Comparison of ENCODE assay signal across 8 cellular contexts in genomic region chr3:186931487-186932280, GRCh38. TPM values are rescaled to one million over a fixed set of nuclear protein-coding genes. Genes with fewer than 3 reads are reported as not detected.
DNase-seq lines count a peak whose midpoint lies in the region; ATAC-seq and TF ChIP-seq lines count a peak whose summit lies in the region.

No MANE protein-coding gene starts in this region.

- no peak; the same call in 2 of the 3 replicates for TF ChIP-seq CTCF in H9 (conservative IDR thresholded peaks at IDR 0.05)

- no peak overlapping the region for H3K23ac ChIP-seq in H9 (ENCODE audit: insufficient read length, low read depth, low read length)

- H2BK15ac ChIP-seq in H9 (ENCODE audit: low read depth, low read length), result no peak overlapping the region; the same call in 1 of the 2 replicates

- H3K27me3 Mint-ChIP-seq in H9 (ENCODE audit: low read depth), result peaks cover 18% of the 10 kb centered on the region
- H3K27me3 Mint-ChIP-seq in natural killer cell treated with Interleukin-12 subunit alpha and Interleukin-12 subunit beta and Interleukin-15 and Interleukin-18, amount 100 ng/mL, for 72 hours, result no peaks in the 10 kb centered on the region

- peaks cover 0 to 2% of the 10 kb centered on the region in 2 donors for H3K36me3 ChIP-seq in stomach smooth muscle (ENCODE audit: control insufficient read depth in 2 of 2, insufficient read depth in 2 of 2, low read length in 2 of 2)

- no peak overlapping the region for H3K4ac ChIP-seq in H9 (ENCODE audit: low read depth, low read length)

- no peaks in the 10 kb centered on the region; the same call in 1 of the 2 replicates for H3K27me3 ChIP-seq in H9 (ENCODE audit: insufficient read depth, low read length)
- H3K27me3 ChIP-seq in stomach smooth muscle (ENCODE audit: control insufficient read depth in 1 of 2, insufficient read depth in 2 of 2, low read length in 2 of 2), result peaks cover 3 to 8% of the 10 kb centered on the region in 2 donors

- peak overlapping the region; percentile 94 to 98 (median 97) for H3K27ac Mint-ChIP-seq in H9
- H3K27ac Mint-ChIP-seq in natural killer cell treated with Interleukin-12 subunit alpha and Interleukin-12 subunit beta and Interleukin-15 and Interleukin-18, amount 100 ng/mL, for 72 hours, result peak overlapping the region; percentile 86 to 91

- H3K9ac ChIP-seq in H9 (ENCODE audit: extremely low read depth, insufficient read length, low read length), result peak overlapping the region; percentile 48
- H3K9ac ChIP-seq in stomach smooth muscle (ENCODE audit: low read length in 2 of 2), result peak overlapping the region; percentile 38 to 42

- peak; percentile 60 for ATAC-seq in esophagus mucosa
- peak; percentile 62 to 68 for ATAC-seq in natural killer cell treated with Interleukin-12 subunit alpha and Interleukin-12 subunit beta and Interleukin-15 and Interleukin-18, amount 100 ng/mL, for 72 hours

- H2AK5ac ChIP-seq in H9 (ENCODE audit: insufficient read length, low read length), result no peak overlapping the region

- no peak overlapping the region for H3K56ac ChIP-seq in H9 (ENCODE audit: insufficient read length, low read depth, low read length)

- no peaks in the 10 kb centered on the region for H4K20me1 ChIP-seq in H9 (ENCODE audit: control insufficient read depth, insufficient read depth, insufficient read length)

- no peak overlapping the region for H2AFZ ChIP-seq in H9 (ENCODE audit: low read length)

- peaks cover 15% of the 10 kb centered on the region for H3K23me2 ChIP-seq in H9 (ENCODE audit: insufficient read length, low read depth, low read length, poor library complexity, severe bottlenecking)

- no peak overlapping the region for H4K91ac ChIP-seq in H9 (ENCODE audit: insufficient read length, low read depth, low read length)

- H3K4me1 Mint-ChIP-seq in H9, result peaks cover 36 to 37% of the 10 kb centered on the region in 2 experiments
- H3K4me1 Mint-ChIP-seq in natural killer cell treated with Interleukin-12 subunit alpha and Interleukin-12 subunit beta and Interleukin-15 and Interleukin-18, amount 100 ng/mL, for 72 hours (ENCODE audit: low read depth in 2 of 2), result peaks cover 51 to 55% of the 10 kb centered on the region in 2 donors

- peaks cover 2 to 8% of the 10 kb centered on the region in 2 experiments; a peak in 3 of 5 replicates for H3K9me3 Mint-ChIP-seq in H9
- no peaks in the 10 kb centered on the region for H3K9me3 Mint-ChIP-seq in natural killer cell treated with Interleukin-12 subunit alpha and Interleukin-12 subunit beta and Interleukin-15 and Interleukin-18, amount 100 ng/mL, for 72 hours

- H3K14ac ChIP-seq in H9 (ENCODE audit: insufficient read depth, low read length), result 0 out of 2 replicates have a peak overlapping the region, but pooled peaks have one; percentile 53

- peaks cover 30 to 37% (median 33%) of the 10 kb centered on the region in 3 experiments for H3K36me3 Mint-ChIP-seq in H9 (ENCODE audit: insufficient read depth in 1 of 3, low read depth in 3 of 3)
- peaks cover 25% of the 10 kb centered on the region for H3K36me3 Mint-ChIP-seq in natural killer cell treated with Interleukin-12 subunit alpha and Interleukin-12 subunit beta and Interleukin-15 and Interleukin-18, amount 100 ng/mL, for 72 hours

- H2BK12ac ChIP-seq in H9 (ENCODE audit: insufficient read length, low read depth, low read length), result no peak overlapping the region

- H4K8ac ChIP-seq in H9 (replicated peaks; ENCODE audit: insufficient read length, low read depth, low read length), result no peak overlapping the region

- H3K79me2 ChIP-seq in H9 (ENCODE audit: insufficient read depth, low read length), result peaks cover 18% of the 10 kb centered on the region

- H3K27ac ChIP-seq in H9 (ENCODE audit: insufficient read length, low read depth, low read length), result no peak overlapping the region
- H3K27ac ChIP-seq in stomach smooth muscle (ENCODE audit: low read length), result no peak overlapping the region

- H3K79me1 ChIP-seq in H9 (ENCODE audit: insufficient read depth, low read depth, low read length, poor library complexity, severe bottlenecking), result peaks cover 9% of the 10 kb centered on the region

- H3K4me3 ChIP-seq in stomach smooth muscle (ENCODE audit: low read length in 2 of 2), result peak overlapping the region; percentile 65 to 78

- H2BK5ac ChIP-seq in H9 (ENCODE audit: insufficient read length, low read length), result no peak overlapping the region

- H3K9me3 ChIP-seq in H9 (ENCODE audit: control insufficient read depth, low read depth, low read length) (no peaks in the 10 kb centered on the region), stomach smooth muscle (ENCODE audit: control insufficient read depth in 2 of 2, low read length in 2 of 2) (no peaks in the 10 kb centered on the region)

- H3K4me2 ChIP-seq in H9 (ENCODE audit: insufficient read depth, insufficient read length, low read length), result peak overlapping the region; percentile 94

- H3K4me1 ChIP-seq in H9 (ENCODE audit: insufficient read depth, low read length), result 0 out of 2 replicates have a peak, but pooled peaks cover 2% of the 10 kb centered on the region
- H3K4me1 ChIP-seq in stomach smooth muscle (ENCODE audit: control insufficient read depth, insufficient read depth, low read length), result peaks cover 25% of the 10 kb centered on the region

- DNase-seq in DMS79 treated with DMSO at 0.1 percent for 48 hours (lab: John Stamatoyannopoulos, UW) (peak; percentile 76), H9 (peak; percentile 64), NCI-H2107 treated with DMSO at 0.1 percent for 48 hours (lab: John Stamatoyannopoulos, UW; ENCODE audit: unreplicated experiment) (peak; percentile 80), occipital lobe (lab: John Stamatoyannopoulos, UW) (no peak)
- DNase-seq in activated CD8-positive, alpha-beta memory T cell treated with anti-CD3 and anti-CD28 coated beads, Interleukin-2, amount 50 U/mL, for 48 hours, result peak; percentile 87
- peak; percentile 75 for DNase-seq in natural killer cell treated with Interleukin-12 subunit alpha and Interleukin-12 subunit beta and Interleukin-15 and Interleukin-18, amount 100 ng/mL, for 72 hours (ENCODE audit: low spot score)

- no peak overlapping the region for H4K5ac ChIP-seq in H9 (ENCODE audit: insufficient read length, low read depth, low read length)

- no peak overlapping the region for H2BK120ac ChIP-seq in H9 (ENCODE audit: low read depth, low read length, poor library complexity, severe bottlenecking)

- H2BK20ac ChIP-seq in H9 (ENCODE audit: low read depth, low read length, poor library complexity, severe bottlenecking), result no peak overlapping the region

- H3K18ac ChIP-seq in H9 (ENCODE audit: insufficient read length, low read depth, low read length), result no peak overlapping the region

- no peak overlapping the region for H3T11ph ChIP-seq in H9 (ENCODE audit: low read length)

- peak overlapping the region; percentile 86 to 96 for H3K4me3 Mint-ChIP-seq in H9
- H3K4me3 Mint-ChIP-seq in natural killer cell treated with Interleukin-12 subunit alpha and Interleukin-12 subunit beta and Interleukin-15 and Interleukin-18, amount 100 ng/mL, for 72 hours, result peak overlapping the region; percentile 96

- no CpG with 5 or more reads among the region's 35 CpGs for WGBS in H9 (ENCODE audit: extremely low coverage, insufficient read length, low lambda C conversion rate)

RNA-seq across cellular contexts. Expression of gene ST6GAL1, which starts 1.4 kb away (rescaled TPM):
- total RNA-seq in H9 (2021) (139 and 141 TPM in 2 replicates), esophagus mucosa (13.2 TPM), occipital lobe (39.6 TPM)
- total RNA-seq in natural killer cell treated with Interleukin-12 subunit alpha and Interleukin-12 subunit beta and Interleukin-15 and Interleukin-18, amount 100 ng/mL, for 72 hours, result 100 to 1,000 TPM; 179 to 304 TPM
